In genomic region chrX:70274029-70274428, GRCh38 we compare ENCODE assay signal across 17 cellular contexts. TPM values are rescaled to one million over a fixed set of nuclear protein-coding genes. Genes with fewer than 3 reads are reported as not detected.
"Had no signal": no experiment of that assay in that cellular context is flagged by ENCODE, and none has a peak within 500 bp of the region (broad histone marks: within the 10 kb centered on the region; RNA-seq: fewer than 3 reads in every experiment).

No MANE protein-coding gene starts in this region.

RNA-seq across cellular contexts. Expression of gene ARR3, which starts 5.9 kb away (rescaled TPM):
- total RNA-seq: natural killer cell treated with Interleukin-12 subunit alpha and Interleukin-12 subunit beta and Interleukin-15 and Interleukin-18, amount 100 ng/mL, for 72 hours; neural crest cell; omental fat pad; osteocyte; pancreas; posterior vena cava; prostate gland; pulmonary artery endothelial cell; right atrium auricular region; sciatic nerve; smooth muscle cell; spleen; suprapubic skin; testis; upper lobe of right lung; urinary bladder; uterus had no signal
- polyA plus RNA-seq: pancreas, smooth muscle cell, spleen, urinary bladder had no signal

RNA-seq across cellular contexts. Expression of gene RAB41, which starts 7.9 kb away (rescaled TPM):
- total RNA-seq: natural killer cell treated with Interleukin-12 subunit alpha and Interleukin-12 subunit beta and Interleukin-15 and Interleukin-18, amount 100 ng/mL, for 72 hours; neural crest cell; omental fat pad; osteocyte; pancreas; posterior vena cava; pulmonary artery endothelial cell; right atrium auricular region; sciatic nerve; smooth muscle cell; spleen; upper lobe of right lung; urinary bladder; uterus had no signal
- polyA plus RNA-seq: pancreas, spleen, urinary bladder had no signal

RNA-seq across cellular contexts. Expression of gene P2RY4, which starts 14.0 kb away (rescaled TPM):
- total RNA-seq: pulmonary artery endothelial cell, right atrium auricular region had no signal
- polyA plus RNA-seq: smooth muscle cell had no signal
